In the genomic region with DNA sequence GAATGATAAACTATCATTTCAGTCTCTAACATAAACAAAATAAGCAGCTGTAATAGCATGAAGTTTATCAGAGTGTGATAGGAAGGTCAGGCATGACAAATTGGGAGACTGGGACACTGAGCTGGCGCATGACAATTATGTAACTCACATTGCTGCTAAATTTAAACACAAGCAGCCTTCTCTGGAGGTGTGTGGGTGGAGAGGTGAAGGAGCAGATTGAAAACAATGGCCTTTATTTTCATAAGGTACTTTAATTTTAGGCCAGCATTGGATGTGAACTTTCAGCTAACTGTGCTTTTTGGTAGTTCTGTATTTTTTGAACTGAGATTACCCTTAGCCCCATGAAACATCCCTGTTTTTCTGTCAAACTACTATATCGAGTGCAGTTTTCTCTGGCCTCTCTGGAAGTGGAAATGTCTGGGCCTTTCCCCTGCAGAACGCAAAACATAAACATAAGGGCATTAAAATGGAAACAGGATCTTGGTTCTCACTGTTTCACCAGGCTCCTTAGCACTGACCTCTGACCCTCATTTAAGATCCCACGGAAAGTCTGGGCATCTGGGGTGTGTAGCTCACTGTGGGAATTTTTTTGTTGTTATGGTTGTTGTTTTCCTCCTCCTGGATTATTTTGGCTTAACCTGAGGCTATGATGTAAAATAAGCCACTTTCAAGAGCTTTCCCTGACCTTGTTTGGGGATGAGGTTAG, we compare ENCODE assay signal across 15 cellular contexts.
DNase-seq lines count a peak whose midpoint lies in the region; ATAC-seq and TF ChIP-seq lines count a peak whose summit lies in the region.
"Had no signal": no experiment of that assay in that cellular context is flagged by ENCODE, and none has a peak within 500 bp of the region (broad histone marks: within the 10 kb centered on the region; RNA-seq: fewer than 3 reads in every experiment).

No MANE protein-coding gene starts in this region.

- 30 to 45% (median 40%) methylated on average over 4 of the region's 4 CpGs for WGBS in adrenal gland, 4 donors

- no peaks in the 10 kb centered on the region for H3K27me3 Mint-ChIP-seq in Caco-2 (ENCODE audit: insufficient read depth, unreplicated experiment)
- H3K27me3 Mint-ChIP-seq: activated CD4-positive, alpha-beta memory T cell treated with anti-CD3 and anti-CD28 coated beads, Interleukin-2, amount 10 ng/mL, durations not matched to agents 7 days and 5 days; B cell had no signal

- no peak for TF ChIP-seq POLR2A in adrenal gland (IDR thresholded peaks at IDR 0.05)

- no peaks in the 10 kb centered on the region for H3K9me3 ChIP-seq in Caco-2
- no peaks in the 10 kb centered on the region for H3K9me3 ChIP-seq in adrenal gland (replicated peaks in 1 of 3)
- H3K9me3 ChIP-seq in osteoblast (ENCODE audit: low read depth, low read length), result no peaks in the 10 kb centered on the region
- H3K9me3 ChIP-seq: lower lobe of right lung had no signal

- H3K36me3 ChIP-seq in Caco-2 (ENCODE audit: control insufficient read depth, insufficient read depth, low read length), result no peaks in the 10 kb centered on the region
- H3K36me3 ChIP-seq in adrenal gland (replicated peaks in 1 of 2), result no peaks in the 10 kb centered on the region
- H3K36me3 ChIP-seq in osteoblast (ENCODE audit: insufficient read depth, low read length), result no peaks in the 10 kb centered on the region
- H3K36me3 ChIP-seq: lower lobe of right lung had no signal

- no peak overlapping the region for H3K4me3 ChIP-seq in Caco-2 (ENCODE audit: low read depth, low read length)
- H3K4me3 ChIP-seq in adrenal gland, result no peak overlapping the region
- H3K4me3 ChIP-seq in osteoblast (ENCODE audit: insufficient read depth, low read length), result no peak overlapping the region
- H3K4me3 ChIP-seq: lower lobe of right lung, skin epidermis had no signal

- peak overlapping the region; percentile 13 for H2AFZ ChIP-seq in osteoblast (ENCODE audit: low read length)

- CTCF ChIA-PET in Caco-2 (lab: Charles Lee), result interaction anchor here (1.1 kb wide), 1 partner anchor 46 kb away, joined by 4 read pairs; no protein-coding TSS in a partner anchor

- H3K9me3 Mint-ChIP-seq in Caco-2 (ENCODE audit: unreplicated experiment), result no peaks in the 10 kb centered on the region
- H3K9me3 Mint-ChIP-seq: activated CD4-positive, alpha-beta memory T cell treated with anti-CD3 and anti-CD28 coated beads, Interleukin-2, amount 10 ng/mL, durations not matched to agents 7 days and 5 days had no signal

- no peaks in the 10 kb centered on the region for H3K36me3 Mint-ChIP-seq in Caco-2 (ENCODE audit: insufficient read depth, unreplicated experiment)
- H3K36me3 Mint-ChIP-seq: activated naive CD8-positive, alpha-beta T cell had no signal

- peak overlapping the region; percentile 62 for H3K27ac Mint-ChIP-seq in Caco-2 (ENCODE audit: unreplicated experiment)
- H3K27ac Mint-ChIP-seq: activated CD4-positive, alpha-beta memory T cell treated with anti-CD3 and anti-CD28 coated beads, Interleukin-2, amount 10 ng/mL, durations not matched to agents 7 days and 5 days; activated naive CD8-positive, alpha-beta T cell; B cell had no signal

- no peak for DNase-seq in Caco-2
- DNase-seq in adrenal gland, result peak; percentile 56 to 87 (median 72)
- peak in 27 of 42 donors; percentile 11 to 78 (median 38) for DNase-seq in head of caudate nucleus
- DNase-seq in osteoblast (ENCODE audit: insufficient read length, low spot score, missing footprints), result no peak
- DNase-seq in DMS 273 treated with DMSO at 0.1 percent for 48 hours (lab: John Stamatoyannopoulos, UW), result no peak
- no peak for DNase-seq in D341Med (ENCODE audit: low spot score)
- DNase-seq: activated CD4-positive, alpha-beta memory T cell treated with anti-CD3 and anti-CD28 coated beads, Interleukin-2, amount 10 ng/mL, durations not matched to agents 7 days and 5 days; lower lobe of right lung; NK-92 treated with Interleukin-12 subunit alpha and Interleukin-12 subunit beta, amount 100 ng/mL, for 24 hours; T-helper 1 cell had no signal

- ATAC-seq in HG03159 (IDR thresholded peaks at IDR 0.05; ENCODE audit: unreplicated experiment) (no peak), GM18868 (IDR thresholded peaks at IDR 0.05; ENCODE audit: unreplicated experiment) (no peak)

- H3K27ac ChIP-seq in adrenal gland, result peak overlapping the region; percentile 2 to 82 (median 78)
- no peak overlapping the region for H3K27ac ChIP-seq in osteoblast (ENCODE audit: low read depth, low read length)
- H3K27ac ChIP-seq: lower lobe of right lung had no signal

- no TSS peak for BruUV-seq in Caco-2 (replicated peaks; lab: Mats Ljungman, UMichigan)

- intact Hi-C loops in Caco-2 (cut with micrococcal nuclease; ENCODE audit: unreplicated experiment), result no loop called here
- intact Hi-C loops in adrenal gland (cut with DNase I), result no loop called here
- intact Hi-C loops in head of caudate nucleus (cut with DNase I), result no loop called here

- no peaks in the 10 kb centered on the region for H3K27me3 ChIP-seq in Caco-2 (replicated peaks; ENCODE audit: control insufficient read depth, insufficient read depth, low read length)
- no peaks in the 10 kb centered on the region for H3K27me3 ChIP-seq in adrenal gland
- no peaks in the 10 kb centered on the region for H3K27me3 ChIP-seq in osteoblast (ENCODE audit: insufficient read depth, low read length)

- no peak overlapping the region for H3K4me3 Mint-ChIP-seq in Caco-2 (ENCODE audit: unreplicated experiment)
- H3K4me3 Mint-ChIP-seq: activated CD4-positive, alpha-beta memory T cell treated with anti-CD3 and anti-CD28 coated beads, Interleukin-2, amount 10 ng/mL, durations not matched to agents 7 days and 5 days; activated naive CD8-positive, alpha-beta T cell; B cell had no signal

- POLR2A ChIA-PET in Caco-2 (lab: Charles Lee), result no interaction called here

- H3K4me1 ChIP-seq in Caco-2 (peaks cover 48% of the 10 kb centered on the region), adrenal gland (replicated peaks in 1 of 2) (peaks cover 17 to 32% of the 10 kb centered on the region in 2 donors), osteoblast (ENCODE audit: insufficient read depth, low read length) (peaks cover 14% of the 10 kb centered on the region)

- peaks cover 26% of the 10 kb centered on the region for H3K4me1 Mint-ChIP-seq in Caco-2 (ENCODE audit: low read depth, unreplicated experiment)
- H3K4me1 Mint-ChIP-seq: activated CD4-positive, alpha-beta memory T cell treated with anti-CD3 and anti-CD28 coated beads, Interleukin-2, amount 10 ng/mL, durations not matched to agents 7 days and 5 days; B cell had no signal

- H3K4me2 ChIP-seq in osteoblast (ENCODE audit: insufficient read depth, low read length), result peak overlapping the region; percentile 29

- H4K20me1 ChIP-seq in osteoblast (ENCODE audit: insufficient read depth, low read length), result no peaks in the 10 kb centered on the region

- H3K79me2 ChIP-seq in osteoblast (ENCODE audit: insufficient read depth, low read length), result no peaks in the 10 kb centered on the region

- no peak for TF ChIP-seq CTCF in Caco-2 (IDR thresholded peaks at IDR 0.05; ENCODE audit: insufficient read depth in 1 of 2, low read depth in 1 of 2, low read length in 1 of 2, severe bottlenecking in 1 of 2, unreplicated experiment in 1 of 2)
- TF ChIP-seq CTCF in adrenal gland (IDR thresholded peaks at IDR 0.05), result no peak
- no peak for TF ChIP-seq CTCF in osteoblast (IDR thresholded peaks at IDR 0.05; ENCODE audit: extremely low read depth, low read depth, low read length)

Comparison
In these comparisons a context has a peak if more than half of its experiments do, and no peak if none do; other contexts are left out.
1. DNase-seq: peak in adrenal gland (7 of 7) and head of caudate nucleus (27 of 42); none in Caco-2 (0 of 2), osteoblast (single experiment), DMS 273 treated with DMSO at 0.1 percent for 48 hours (single experiment) and D341Med (single experiment).